In the genomic region with DNA sequence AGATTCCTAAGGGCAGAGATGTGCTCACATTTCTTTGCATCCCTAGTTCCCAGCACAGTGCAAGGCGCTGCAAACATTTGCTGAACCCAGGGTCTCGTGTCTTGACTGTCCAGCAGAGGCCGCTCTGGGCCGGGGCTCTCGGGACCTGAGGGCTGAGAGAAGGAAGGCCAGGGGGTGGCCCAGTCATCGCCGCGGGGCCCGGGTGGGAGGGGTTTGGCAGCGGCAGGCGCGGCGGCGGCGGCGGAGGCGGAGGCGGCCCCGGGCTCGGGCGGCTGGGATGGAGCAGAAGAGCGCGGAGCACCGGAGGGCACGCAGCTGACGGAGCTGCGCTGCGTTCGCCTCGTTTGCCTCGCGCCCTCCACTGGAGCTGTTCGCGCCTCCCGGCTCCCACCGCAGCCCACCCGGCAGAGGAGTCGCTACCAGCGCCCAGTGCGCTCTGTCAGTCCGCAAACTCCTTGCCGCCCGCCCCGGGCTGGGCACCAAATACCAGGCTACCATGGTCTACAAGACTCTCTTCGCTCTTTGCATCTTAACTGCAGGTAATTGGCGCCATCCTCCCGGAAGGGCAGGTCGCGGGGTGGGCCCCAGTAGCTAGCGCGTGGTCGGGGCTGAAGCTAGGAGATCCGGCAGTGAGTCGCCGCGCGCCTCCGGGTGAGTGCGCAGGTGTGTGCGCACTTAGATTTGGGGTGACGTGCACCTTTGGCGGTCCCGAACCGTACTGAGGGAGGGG, we compare ENCODE assay signal across 7 cellular contexts. TPM values are rescaled to one million over a fixed set of nuclear protein-coding genes. Genes with fewer than 3 reads are reported as not detected.
DNase-seq lines count a peak whose midpoint lies in the region; ATAC-seq, FAIRE-seq and TF ChIP-seq lines count a peak whose summit lies in the region.

A gene with protein sequence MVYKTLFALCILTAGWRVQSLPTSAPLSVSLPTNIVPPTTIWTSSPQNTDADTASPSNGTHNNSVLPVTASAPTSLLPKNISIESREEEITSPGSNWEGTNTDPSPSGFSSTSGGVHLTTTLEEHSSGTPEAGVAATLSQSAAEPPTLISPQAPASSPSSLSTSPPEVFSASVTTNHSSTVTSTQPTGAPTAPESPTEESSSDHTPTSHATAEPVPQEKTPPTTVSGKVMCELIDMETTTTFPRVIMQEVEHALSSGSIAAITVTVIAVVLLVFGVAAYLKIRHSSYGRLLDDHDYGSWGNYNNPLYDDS (plus strand): TSS at position 285 of the 730 bp plus-strand sequence. CDS start 212 bp downstream, at position 497.

- H3K4me3 Mint-ChIP-seq in IgD-negative memory B cell: peak within 1 kb of the TSS; percentile 95 to 99 (median 99)

- peak; percentile 75 for TF ChIP-seq CTCF in GM12865 (IDR thresholded peaks at IDR 0.05; ENCODE audit: insufficient read depth, low read depth, low read length, missing control alignments)

- peaks cover 0 to 9% of the 10 kb centered on the region in 2 donors for H3K27me3 ChIP-seq in small intestine (ENCODE audit: control insufficient read depth in 2 of 2, insufficient read depth in 2 of 2, low read length in 2 of 2)

- H3K9me3 ChIP-seq in small intestine (ENCODE audit: control insufficient read depth, low read depth): no peaks in the 10 kb centered on the region

- H3K27ac Mint-ChIP-seq in IgD-negative memory B cell: peak within 1 kb of the TSS; percentile 93 to 99 (median 96)

- peaks cover 4% of the 10 kb centered on the region for H3K27me3 Mint-ChIP-seq in IgD-negative memory B cell

- H3K36me3 Mint-ChIP-seq in IgD-negative memory B cell: peaks cover 8% of the 10 kb centered on the region

- DNase-seq in GM12865 (ENCODE audit: low read depth) (peak; percentile 93), RPMI8226 (peak; percentile 88), caudate nucleus (lab: John Stamatoyannopoulos, UW) (peak; percentile 7 to 96 (median 84)), islet precursor cell (peak; percentile 96), small intestine (peak; percentile 60)

- H3K27ac ChIP-seq in caudate nucleus (ENCODE audit: low read depth, low read length) (peak within 1 kb of the TSS; percentile 61), small intestine (ENCODE audit: low read depth in 1 of 2, low read length in 1 of 2) (peak within 1 kb of the TSS in 1 of 2 donors; percentile 65)

- no peak for FAIRE-seq in small intestine (lab: Jason Lieb, UNC)

- peak; percentile 82 for ATAC-seq in GM21717 (IDR thresholded peaks at IDR 0.05; ENCODE audit: unreplicated experiment)

- peak within 1 kb of the TSS; percentile 76 for H3K4me3 ChIP-seq in GM12865 (ENCODE audit: low read depth, low read length)
- peak within 1 kb of the TSS; percentile 34 to 60 for H3K4me3 ChIP-seq in small intestine (ENCODE audit: low read depth in 1 of 2, low read length in 2 of 2)

- no peaks in the 10 kb centered on the region for H3K36me3 ChIP-seq in small intestine (ENCODE audit: control insufficient read depth in 2 of 2, insufficient read depth in 2 of 2, low read length in 2 of 2)

- no peaks in the 10 kb centered on the region for H3K9me3 Mint-ChIP-seq in IgD-negative memory B cell

- WGBS in small intestine, 3 donors: 1 to 3% (median 1%) methylated on average over 43 to 64 of the region's 64 CpGs

- H3K4me1 ChIP-seq in small intestine (ENCODE audit: control insufficient read depth in 2 of 2, insufficient read depth in 1 of 2, low read depth in 1 of 2, low read length in 1 of 2): no peaks in the 10 kb centered on the region

- peaks cover 26 to 32% (median 29%) of the 10 kb centered on the region in 3 donors for H3K4me1 Mint-ChIP-seq in IgD-negative memory B cell

RNA-seq across cellular contexts. Expression of the gene that starts here (rescaled TPM):
- polyA plus RNA-seq in IgD-negative memory B cell (37.0 TPM), small intestine (10 to 100 TPM in 1 of 3 donors, 1 to 10 TPM in 1, under 1 TPM in 1; under 0.01 to 13.4 (median 1.4) TPM)
